In genomic region chr14:61227893-61228591, GRCh38 we compare ENCODE assay signal across 27 cellular contexts. TPM values are rescaled to one million over a fixed set of nuclear protein-coding genes. Genes with fewer than 3 reads are reported as not detected.
DNase-seq lines count a peak whose midpoint lies in the region; ATAC-seq, FAIRE-seq and TF ChIP-seq lines count a peak whose summit lies in the region.
"Had no signal": no experiment of that assay in that cellular context is flagged by ENCODE, and none has a peak within 500 bp of the region (broad histone marks: within the 10 kb centered on the region; RNA-seq: fewer than 3 reads in every experiment).

No MANE protein-coding gene starts in this region.

- no peak for TF ChIP-seq RAD21 in HepG2 (CRISPR knock-in tag; IDR thresholded peaks at IDR 0.05)

- FAIRE-seq in HepG2 (lab: Jason Lieb, UNC): no peak
- FAIRE-seq: colon, G401.6 had no signal

- intact Hi-C loops in HepG2 (cut with micrococcal nuclease; ENCODE audit: unreplicated experiment) (no loop called here), right lobe of liver (cut with DNase I) (no loop called here)

- 22% methylated on average over 6 of the region's 6 CpGs for WGBS in HepG2 (ENCODE audit: low lambda C conversion rate)
- 50% methylated on average over 6 of the region's 6 CpGs for WGBS in right lobe of liver (ENCODE audit: insufficient coverage, low coverage, low lambda C conversion rate, missing lambda C conversion rate)

- POLR2A ChIA-PET in HepG2 (lab: Yijun Ruan, JAX): no interaction called here

- H3K4me2 ChIP-seq in HepG2 (ENCODE audit: low read depth, low read length): no peak overlapping the region

- no peak overlapping the region for H3K9ac ChIP-seq in HepG2 (ENCODE audit: insufficient read depth, low read depth, low read length)

- H3K4me3 ChIP-seq in HepG2 (replicated peaks in 1 of 3; ENCODE audit: insufficient read depth in 1 of 3, low read depth in 2 of 3, low read length in 3 of 3) (no peak overlapping the region), right lobe of liver (no peak overlapping the region)
- H3K4me3 ChIP-seq: breast epithelium, left ventricle myocardium inferior, spleen, transverse colon had no signal

- H2AFZ ChIP-seq in HepG2 (ENCODE audit: low read length): no peak overlapping the region

- DNase-seq in HepG2 (ENCODE audit: low spot score): no peak
- DNase-seq in right lobe of liver: no peak
- peak; percentile 21 for DNase-seq in NCI-H2171 (lab: John Stamatoyannopoulos, UW)
- DNase-seq in left kidney (ENCODE audit: low read depth, low spot score): peak; percentile 72
- no peak for DNase-seq in type B pancreatic cell (ENCODE audit: extremely low spot score, unreplicated experiment)
- no peak for DNase-seq in SHP77 (lab: John Stamatoyannopoulos, UW)
- DNase-seq in activated T-cell treated with anti-CD3 and anti-CD28 coated beads, Interleukin-2, amount 50 U/mL, for 72 hours: no peak
- DNase-seq in NCI-H2227 treated with DMSO at 0.1 percent for 48 hours (lab: John Stamatoyannopoulos, UW): no peak
- DNase-seq: activated CD4-positive, alpha-beta T cell treated with anti-CD3 and anti-CD28 coated beads, Interleukin-2, amount 50 U/mL, for 4 hours; activated CD8-positive, alpha-beta memory T cell treated with anti-CD3 and anti-CD28 coated beads, Interleukin-2, amount 50 U/mL, for 4 hours; AML-193; effector CD4-positive, alpha-beta T cell; left ventricle myocardium inferior; naive B cell; NCI-H526; nucleus accumbens; spleen; T-helper 1 cell; transverse colon had no signal

- peaks cover 0 to 25% of the 10 kb centered on the region in 2 experiments; a peak in 2 of 5 replicates for H3K27me3 ChIP-seq in HepG2 (ENCODE audit: control insufficient read depth in 1 of 2, insufficient read depth in 2 of 2, low read length in 2 of 2)
- no peaks in the 10 kb centered on the region for H3K27me3 ChIP-seq in right lobe of liver
- H3K27me3 ChIP-seq: breast epithelium had no signal

- H3K27me3 Mint-ChIP-seq in type B pancreatic cell: no peaks in the 10 kb centered on the region
- H3K27me3 Mint-ChIP-seq in activated T-cell treated with anti-CD3 and anti-CD28 coated beads, Interleukin-2, amount 50 U/mL, for 72 hours (ENCODE audit: low read depth): peaks cover 45% of the 10 kb centered on the region

- H4K20me1 ChIP-seq in HepG2 (ENCODE audit: insufficient read depth, low read length): no peaks in the 10 kb centered on the region

- H3K4me1 ChIP-seq in HepG2 (ENCODE audit: insufficient read depth, low read length) (no peaks in the 10 kb centered on the region), right lobe of liver (no peaks in the 10 kb centered on the region)
- H3K4me1 ChIP-seq: breast epithelium, left ventricle myocardium inferior, spleen, transverse colon had no signal

- ATAC-seq in HepG2: no peak
- ATAC-seq in right lobe of liver: no peak
- no peak for ATAC-seq in activated T-cell treated with anti-CD3 and anti-CD28 coated beads, Interleukin-2, amount 50 U/mL, for 72 hours (replicated peaks in 1 of 2)
- ATAC-seq: activated T-helper 17 cell treated with anti-CD3 and anti-CD28 coated beads, Interleukin-2, amount 50 U/mL, for 72 hours had no signal

- H3K9me3 ChIP-seq in HepG2 (ENCODE audit: low read length) (no peaks in the 10 kb centered on the region), right lobe of liver (no peaks in the 10 kb centered on the region)
- H3K9me3 ChIP-seq: breast epithelium, left ventricle myocardium inferior, spleen, transverse colon had no signal

- H3K27ac Mint-ChIP-seq in type B pancreatic cell: no peak overlapping the region
- no peak overlapping the region for H3K27ac Mint-ChIP-seq in activated T-cell treated with anti-CD3 and anti-CD28 coated beads, Interleukin-2, amount 50 U/mL, for 72 hours
- H3K27ac Mint-ChIP-seq: activated naive CD4-positive, alpha-beta T cell treated with anti-CD3 and anti-CD28 coated beads, Interleukin-2, amount 50 U/mL, for 24 hours; activated T-helper 17 cell treated with anti-CD3 and anti-CD28 coated beads, Interleukin-2, amount 50 U/mL, for 72 hours; naive B cell had no signal

- H3K36me3 Mint-ChIP-seq in type B pancreatic cell: no peaks in the 10 kb centered on the region
- no peaks in the 10 kb centered on the region for H3K36me3 Mint-ChIP-seq in activated T-cell treated with anti-CD3 and anti-CD28 coated beads, Interleukin-2, amount 50 U/mL, for 72 hours (ENCODE audit: insufficient read depth in 2 of 2)
- H3K36me3 Mint-ChIP-seq: activated naive CD4-positive, alpha-beta T cell treated with anti-CD3 and anti-CD28 coated beads, Interleukin-2, amount 50 U/mL, for 24 hours; naive B cell had no signal

- TF ChIP-seq POLR2A in HepG2 (IDR thresholded peaks at IDR 0.05; ENCODE audit: insufficient read depth in 1 of 2, low read depth in 2 of 2, low read length in 2 of 2): no peak
- no peak for TF ChIP-seq POLR2A in right lobe of liver (IDR thresholded peaks at IDR 0.05)

- no TSS peak for BruUV-seq in HepG2 (replicated peaks; lab: Mats Ljungman, UMichigan)

- H3K4me1 Mint-ChIP-seq in type B pancreatic cell (ENCODE audit: unreplicated experiment): peaks cover 36% of the 10 kb centered on the region
- peaks cover 9% of the 10 kb centered on the region for H3K4me1 Mint-ChIP-seq in activated T-cell treated with anti-CD3 and anti-CD28 coated beads, Interleukin-2, amount 50 U/mL, for 72 hours (ENCODE audit: low read depth)
- H3K4me1 Mint-ChIP-seq: activated naive CD4-positive, alpha-beta T cell treated with anti-CD3 and anti-CD28 coated beads, Interleukin-2, amount 50 U/mL, for 24 hours; activated T-helper 17 cell treated with anti-CD3 and anti-CD28 coated beads, Interleukin-2, amount 50 U/mL, for 72 hours; naive B cell had no signal

- H3K27ac ChIP-seq in HepG2 (ENCODE audit: extremely low read length, insufficient read depth, low read length) (no peak overlapping the region), right lobe of liver (no peak overlapping the region)
- H3K27ac ChIP-seq: breast epithelium, HL-60, left ventricle myocardium inferior, spleen, transverse colon had no signal

- H3K9me3 Mint-ChIP-seq in type B pancreatic cell: peaks cover 4% of the 10 kb centered on the region
- no peaks in the 10 kb centered on the region for H3K9me3 Mint-ChIP-seq in activated T-cell treated with anti-CD3 and anti-CD28 coated beads, Interleukin-2, amount 50 U/mL, for 72 hours
- H3K9me3 Mint-ChIP-seq: activated naive CD4-positive, alpha-beta T cell treated with anti-CD3 and anti-CD28 coated beads, Interleukin-2, amount 50 U/mL, for 24 hours; activated T-helper 17 cell treated with anti-CD3 and anti-CD28 coated beads, Interleukin-2, amount 50 U/mL, for 72 hours had no signal

- H3K79me2 ChIP-seq in HepG2 (ENCODE audit: insufficient read depth, low read length): no peaks in the 10 kb centered on the region

- in situ Hi-C loops in HepG2 (cut with HindIII; ENCODE audit: extremely low pct_ligation_motif_present, low pct_unique_long_range_greater_than_20kb): no loop called here

- peak overlapping the region; percentile 10 for H3K4me3 Mint-ChIP-seq in type B pancreatic cell
- no peak overlapping the region for H3K4me3 Mint-ChIP-seq in activated T-cell treated with anti-CD3 and anti-CD28 coated beads, Interleukin-2, amount 50 U/mL, for 72 hours
- H3K4me3 Mint-ChIP-seq: activated naive CD4-positive, alpha-beta T cell treated with anti-CD3 and anti-CD28 coated beads, Interleukin-2, amount 50 U/mL, for 24 hours; activated T-helper 17 cell treated with anti-CD3 and anti-CD28 coated beads, Interleukin-2, amount 50 U/mL, for 72 hours; naive B cell had no signal

- no peak for TF ChIP-seq CTCF in HepG2 (CRISPR knock-in tag; IDR thresholded peaks at IDR 0.05)
- TF ChIP-seq CTCF in right lobe of liver (IDR thresholded peaks at IDR 0.05): no peak
- no peak for TF ChIP-seq CTCF in type B pancreatic cell (conservative IDR thresholded peaks at IDR 0.05)

- TF ChIP-seq EP300 in HepG2 (IDR thresholded peaks at IDR 0.05; ENCODE audit: low read depth in 2 of 2, low read length in 2 of 2) (no peak), HepG2 (CRISPR knock-in tag; IDR thresholded peaks at IDR 0.05; ENCODE audit: borderline replicate concordance) (no peak)

- CTCF ChIA-PET in HepG2 (lab: Yijun Ruan, JAX; ENCODE audit: low intra/inter-chr PET ratio, low total read pairs): no interaction called here

- H3K36me3 ChIP-seq in HepG2 (replicated peaks in 1 of 2; ENCODE audit: control insufficient read depth in 1 of 2, insufficient read depth in 2 of 2, low read length in 2 of 2): no peaks in the 10 kb centered on the region
- no peaks in the 10 kb centered on the region for H3K36me3 ChIP-seq in right lobe of liver
- H3K36me3 ChIP-seq: breast epithelium, left ventricle myocardium inferior, spleen, transverse colon had no signal

TF ChIP-seq in HepG2, 621 proteins besides CTCF, POLR2A, EP300 and RAD21 (continues in another document):
- no peak for TF ChIP-seq ZNF30 (CRISPR knock-in tag; IDR thresholded peaks at IDR 0.05)
- TF ChIP-seq MAFK (conservative IDR thresholded peaks at IDR 0.05 in 1 of 2, IDR thresholded peaks at IDR 0.05 in 1 of 2; ENCODE audit: low read length in 2 of 2): peak in 1 of 2 experiments; percentile 37; a peak in 1 of 4 replicates

RNA-seq across cellular contexts. Expression of gene TMEM30B, which starts 53.1 kb away (rescaled TPM):
- not detected in 2 replicates for total RNA-seq in HepG2 (2016; rRNA removed; fragmentation: Illumina TruSeq; extraction: Trizol)
- total RNA-seq in HepG2 (2016; cell fraction: cytosol; rRNA removed; fragmentation: Illumina TruSeq; extraction: Trizol; ENCODE audit: low read depth): not detected in 2 replicates
- total RNA-seq in HepG2 (2016; cell fraction: insoluble cytoplasmic fraction; rRNA removed; fragmentation: Illumina TruSeq; extraction: Trizol): not detected in 2 replicates
- not detected in 2 replicates for total RNA-seq in HepG2 (2016; cell fraction: membrane; rRNA removed; fragmentation: Illumina TruSeq; extraction: Trizol)
- not detected in 2 replicates for total RNA-seq in HepG2 (2016; cell fraction: nucleus; rRNA removed; fragmentation: Illumina TruSeq; extraction: Trizol)
- polyA plus RNA-seq in HepG2 (2011; rRNA removed): not detected in 2 replicates
- not detected in 2 replicates for polyA plus RNA-seq in HepG2 (2011; cell fraction: cytosol; rRNA removed)
- not detected in 2 replicates for polyA plus RNA-seq in HepG2 (2011; cell fraction: nucleus; rRNA removed)
- not detected in 2 replicates for polyA plus RNA-seq in HepG2 (2012)
- polyA plus RNA-seq in HepG2 (2016; cell fraction: cytosol; fragmentation: Illumina TruSeq; extraction: Trizol; ENCODE audit: low read depth): not detected in 2 replicates
- polyA plus RNA-seq in HepG2 (2016; cell fraction: insoluble cytoplasmic fraction; fragmentation: Illumina TruSeq; extraction: Trizol; ENCODE audit: low read depth): not detected in 2 replicates
- not detected in 2 replicates for polyA plus RNA-seq in HepG2 (2016; cell fraction: membrane; fragmentation: Illumina TruSeq; extraction: Trizol; ENCODE audit: low read depth)
- not detected in 2 replicates for polyA plus RNA-seq in HepG2 (2016; cell fraction: nucleus; fragmentation: Illumina TruSeq; extraction: Trizol; ENCODE audit: insufficient read depth, low read depth)
- 0.12 TPM in 1 of 2 replicates, not detected in the other for polyA minus RNA-seq in HepG2 (2011; rRNA and poly(A)+ RNA removed; ENCODE audit: low replicate concordance)
- not detected in 2 replicates for polyA minus RNA-seq in HepG2 (2011; cell fraction: cytosol; rRNA and poly(A)+ RNA removed)
- not detected in 2 replicates for polyA minus RNA-seq in HepG2 (2011; cell fraction: nucleus; rRNA and poly(A)+ RNA removed)
- 1 to 10 TPM; 4.5 to 10.0 (median 6.7) TPM for total RNA-seq in right lobe of liver
- 12.2 and 25.3 TPM in 2 replicates for total RNA-seq in type B pancreatic cell (ENCODE audit: low replicate concordance)
- 1 to 10 TPM; 2.2 to 3.4 TPM for total RNA-seq in activated T-cell treated with anti-CD3 and anti-CD28 coated beads, Interleukin-2, amount 50 U/mL, for 72 hours
- total RNA-seq: H4, SK-MEL-5 had no signal

Comparison
In these comparisons a context has a peak if more than half of its experiments do, and no peak if none do; other contexts are left out.
1. DNase-seq: peak in NCI-H2171 (single experiment) and left kidney (single experiment); none in HepG2 (single experiment), right lobe of liver (0 of 3), type B pancreatic cell (single experiment), SHP77 (0 of 2), activated T-cell treated with anti-CD3 and anti-CD28 coated beads, Interleukin-2, amount 50 U/mL, for 72 hours (0 of 2) and NCI-H2227 treated with DMSO at 0.1 percent for 48 hours (single experiment).